ENCODE assay signal across 16 cellular contexts in genomic region chr4:16496501-16496900, GRCh38.
DNase-seq lines count a peak whose midpoint lies in the region; ATAC-seq and TF ChIP-seq lines count a peak whose summit lies in the region.
"Had no signal": no experiment of that assay in that cellular context is flagged by ENCODE, and none has a peak within 500 bp of the region (broad histone marks: within the 10 kb centered on the region; RNA-seq: fewer than 3 reads in every experiment).

No MANE protein-coding gene starts in this region.

- no peak overlapping the region for H3K4me3 ChIP-seq in BE2C (ENCODE audit: low read depth, low read length)
- H3K4me3 ChIP-seq in PC-3 (ENCODE audit: low read length) = no peak overlapping the region
- no peak overlapping the region for H3K4me3 ChIP-seq in dorsolateral prefrontal cortex
- H3K4me3 ChIP-seq: esophagus muscularis mucosa had no signal

- peaks cover 2% of the 10 kb centered on the region; the same call in 1 of the 2 replicates for H3K27me3 Mint-ChIP-seq in WTC11 (ENCODE audit: low read depth)
- H3K27me3 Mint-ChIP-seq: CD4-positive, CD25-positive, alpha-beta regulatory T cell; central memory CD8-positive, alpha-beta T cell; T-helper 17 cell had no signal

- H3K27ac Mint-ChIP-seq in WTC11 = no peak overlapping the region
- H3K27ac Mint-ChIP-seq: activated CD8-positive, alpha-beta T cell treated with anti-CD3 and anti-CD28 coated beads, Interleukin-2, amount 10 ng/mL, durations not matched to agents 7 days and 5 days; CD4-positive, CD25-positive, alpha-beta regulatory T cell; immature natural killer cell; natural killer cell; T-helper 17 cell had no signal

- intact Hi-C loops in PC-3 (cut with micrococcal nuclease) (no loop called here), dorsolateral prefrontal cortex (cut with DNase I) (no loop called here)

- no peaks in the 10 kb centered on the region for H3K79me2 ChIP-seq in PC-3 (ENCODE audit: low read length)

- no peak overlapping the region for H2AFZ ChIP-seq in PC-3 (ENCODE audit: low read length)

- no peaks in the 10 kb centered on the region for H3K4me1 ChIP-seq in BE2C
- peaks cover 9% of the 10 kb centered on the region for H3K4me1 ChIP-seq in PC-3 (ENCODE audit: insufficient read depth, low read length)
- H3K4me1 ChIP-seq: esophagus muscularis mucosa had no signal

- H4K20me1 ChIP-seq in PC-3 (ENCODE audit: low read length) = no peaks in the 10 kb centered on the region

- H3K9me3 ChIP-seq in BE2C (no peaks in the 10 kb centered on the region), PC-3 (ENCODE audit: low read length) (no peaks in the 10 kb centered on the region)

- ATAC-seq in PC-3 (peak; percentile 86), HG02763 (IDR thresholded peaks at IDR 0.05; ENCODE audit: unreplicated experiment) (no peak), GM18870 (IDR thresholded peaks at IDR 0.05; ENCODE audit: unreplicated experiment) (no peak), HG03378 (IDR thresholded peaks at IDR 0.05; ENCODE audit: unreplicated experiment) (no peak), WTC11 (no peak)
- ATAC-seq: activated CD8-positive, alpha-beta T cell treated with anti-CD3 and anti-CD28 coated beads, Interleukin-2, amount 10 ng/mL, durations not matched to agents 7 days and 5 days; natural killer cell; T-helper 17 cell had no signal

- no peak overlapping the region for H3K9ac ChIP-seq in PC-3 (ENCODE audit: low read length)

- TF ChIP-seq CTCF in BE2C (IDR thresholded peaks at IDR 0.05; ENCODE audit: low read depth, low read length) = no peak
- TF ChIP-seq CTCF in PC-3 (conservative IDR thresholded peaks at IDR 0.05; ENCODE audit: low read depth, low read length) = no peak
- TF ChIP-seq CTCF in dorsolateral prefrontal cortex (IDR thresholded peaks at IDR 0.05 in 54 of 56, conservative IDR thresholded peaks at IDR 0.05 in 2 of 56; ENCODE audit: low read depth in 1 of 56, partially characterized antibody in 56 of 56) = no peak
- no peak for TF ChIP-seq CTCF in WTC11 (IDR thresholded peaks at IDR 0.05)

- H3K4me2 ChIP-seq in PC-3 (ENCODE audit: low read length) = no peak overlapping the region

- H3K27me3 ChIP-seq in BE2C = no peaks in the 10 kb centered on the region
- no peaks in the 10 kb centered on the region for H3K27me3 ChIP-seq in PC-3 (ENCODE audit: low read length)
- no peaks in the 10 kb centered on the region for H3K27me3 ChIP-seq in dorsolateral prefrontal cortex
- H3K27me3 ChIP-seq: esophagus muscularis mucosa had no signal

- CTCF ChIA-PET in PC-3 (lab: Charles Lee) (no interaction called here), WTC11 (lab: Charles Lee) (no interaction called here)

- BruUV-seq in PC-3 (replicated peaks; lab: Mats Ljungman, UMichigan) = no TSS peak

- no peaks in the 10 kb centered on the region for H3K9me3 Mint-ChIP-seq in WTC11

- POLR2A ChIA-PET in PC-3 (lab: Charles Lee; ENCODE audit: unreplicated experiment) = no interaction called here
- POLR2A ChIA-PET in WTC11 (lab: Charles Lee) = no interaction called here

- no peak overlapping the region for H3K4me3 Mint-ChIP-seq in WTC11
- H3K4me3 Mint-ChIP-seq: activated CD8-positive, alpha-beta T cell treated with anti-CD3 and anti-CD28 coated beads, Interleukin-2, amount 10 ng/mL, durations not matched to agents 7 days and 5 days; CD4-positive, CD25-positive, alpha-beta regulatory T cell; central memory CD8-positive, alpha-beta T cell; immature natural killer cell; natural killer cell; T-helper 17 cell had no signal

- no peaks in the 10 kb centered on the region for H3K9me2 ChIP-seq in PC-3 (replicated peaks; ENCODE audit: low read length)

- H3K36me3 Mint-ChIP-seq in WTC11 = peaks cover 4% of the 10 kb centered on the region
- H3K36me3 Mint-ChIP-seq: CD4-positive, CD25-positive, alpha-beta regulatory T cell had no signal

- DNase-seq in BE2C (peak; percentile 50), PC-3 (peak; percentile 67), dorsolateral prefrontal cortex (peak in 7 of 10 donors; percentile 37 to 82 (median 63)), middle frontal gyrus (ENCODE audit: extremely low spot score, low spot score) (peak; percentile 31), WTC11 (ENCODE audit: low spot score) (no peak)
- DNase-seq: activated CD8-positive, alpha-beta T cell treated with anti-CD3 and anti-CD28 coated beads, Interleukin-2, amount 10 ng/mL, durations not matched to agents 7 days and 5 days; activated gamma-delta T cell treated with Interleukin-2 at 50 U/mL for 16 hours; CD4-positive, CD25-positive, alpha-beta regulatory T cell; immature natural killer cell; natural killer cell; T-helper 17 cell had no signal

- H3K4me1 Mint-ChIP-seq in WTC11 = no peaks in the 10 kb centered on the region
- H3K4me1 Mint-ChIP-seq: CD4-positive, CD25-positive, alpha-beta regulatory T cell; central memory CD8-positive, alpha-beta T cell; immature natural killer cell; natural killer cell; T-helper 17 cell had no signal

- no peaks in the 10 kb centered on the region for H3F3A ChIP-seq in PC-3 (ENCODE audit: low read length, unreplicated experiment)

- H3K27ac ChIP-seq in PC-3 (ENCODE audit: low read length) = no peak overlapping the region
- no peak overlapping the region for H3K27ac ChIP-seq in dorsolateral prefrontal cortex
- H3K27ac ChIP-seq: esophagus muscularis mucosa had no signal

- H3K36me3 ChIP-seq in BE2C = no peaks in the 10 kb centered on the region
- H3K36me3 ChIP-seq in PC-3 (ENCODE audit: low read depth, low read length) = no peaks in the 10 kb centered on the region

TF ChIP-seq in WTC11, 78 proteins besides CTCF, POLR2A, EP300 and RAD21:
- TF ChIP-seq GABPB1 (CRISPR knock-in tag; IDR thresholded peaks at IDR 0.05) (no peak), TCF7 (CRISPR knock-in tag; IDR thresholded peaks at IDR 0.05; ENCODE audit: low read depth) (no peak), ZNF121 (CRISPR knock-in tag; IDR thresholded peaks at IDR 0.05) (no peak), NFE2L1 (CRISPR knock-in tag; IDR thresholded peaks at IDR 0.05) (no peak), ZSCAN18 (CRISPR knock-in tag; IDR thresholded peaks at IDR 0.05) (no peak), TEAD1 (CRISPR knock-in tag; IDR thresholded peaks at IDR 0.05) (no peak), ZNF532 (CRISPR knock-in tag; IDR thresholded peaks at IDR 0.05; ENCODE audit: borderline replicate concordance) (no peak), CDX4 (CRISPR knock-in tag; IDR thresholded peaks at IDR 0.05; ENCODE audit: borderline replicate concordance) (no peak), MAX (CRISPR knock-in tag; IDR thresholded peaks at IDR 0.05) (no peak), USF2 (CRISPR knock-in tag; IDR thresholded peaks at IDR 0.05) (no peak)
TF ChIP-seq in WTC11: peak in this region for 0.
